Comparison of ENCODE assay signal across 8 cellular contexts in genomic region chr11:66855574-66856495, GRCh38. TPM values are rescaled to one million over a fixed set of nuclear protein-coding genes. Genes with fewer than 3 reads are reported as not detected.
A peak's percentile ranks its signal among the peaks of the same experiment; 100 is the strongest.
DNase-seq lines count a peak whose midpoint lies in the region; ATAC-seq, FAIRE-seq and TF ChIP-seq lines count a peak whose summit lies in the region.

No MANE protein-coding gene starts in this region.

- peak overlapping the region; percentile 89 for H3K4me3 Mint-ChIP-seq in activated naive CD8-positive, alpha-beta T cell treated with anti-CD3 and anti-CD28 coated beads, Interleukin-2, amount 50 U/mL, for 24 hours

- peak overlapping the region; percentile 96 for H2AFZ ChIP-seq in MM.1S (ENCODE audit: low read length)
- peak overlapping the region; percentile 65 for H2AFZ ChIP-seq in parathyroid adenoma

- H4K20me1 ChIP-seq in MM.1S (ENCODE audit: insufficient read depth, low read length): no peaks in the 10 kb centered on the region

- H3K4me1 ChIP-seq in MM.1S (ENCODE audit: low read length): peaks cover 8% of the 10 kb centered on the region
- H3K4me1 ChIP-seq in parathyroid adenoma: no peaks in the 10 kb centered on the region
- peaks cover 7 to 19% (median 11%) of the 10 kb centered on the region in 4 donors for H3K4me1 ChIP-seq in upper lobe of left lung

- H3K9me3 Mint-ChIP-seq in activated naive CD8-positive, alpha-beta T cell treated with anti-CD3 and anti-CD28 coated beads, Interleukin-2, amount 50 U/mL, for 24 hours: no peaks in the 10 kb centered on the region

- H3K36me3 Mint-ChIP-seq in activated naive CD8-positive, alpha-beta T cell treated with anti-CD3 and anti-CD28 coated beads, Interleukin-2, amount 50 U/mL, for 24 hours (ENCODE audit: low read depth): peaks cover 2% of the 10 kb centered on the region

- peak; percentile 82 for ATAC-seq in activated naive CD8-positive, alpha-beta T cell treated with anti-CD3 and anti-CD28 coated beads, Interleukin-2, amount 50 U/mL, for 24 hours
- peak; percentile 91 to 95 for ATAC-seq in upper lobe of left lung (ENCODE audit: low FRiP score in 2 of 2)

- no peaks in the 10 kb centered on the region for H3K27me3 ChIP-seq in MM.1S (replicated peaks; ENCODE audit: insufficient read depth, low read length)
- H3K27me3 ChIP-seq in parathyroid adenoma (ENCODE audit: control insufficient read depth, insufficient read depth, low read length): no peaks in the 10 kb centered on the region
- H3K27me3 ChIP-seq in upper lobe of left lung: no peaks in the 10 kb centered on the region

- peak; percentile 91 for DNase-seq in G401 (ENCODE audit: low spot score)
- peak; percentile 98 for DNase-seq in H54 (ENCODE audit: insufficient read length, low spot score)
- DNase-seq in MM.1S: peak; percentile 87
- peak; percentile 88 for DNase-seq in SIG-M5 treated with dmso at 0.1 percent for 504 hours (lab: John Stamatoyannopoulos, UW; ENCODE audit: unreplicated experiment)
- peak; percentile 89 for DNase-seq in activated naive CD8-positive, alpha-beta T cell treated with anti-CD3 and anti-CD28 coated beads, Interleukin-2, amount 50 U/mL, for 24 hours
- peak; percentile 96 for DNase-seq in cardiac septum (ENCODE audit: low spot score)
- DNase-seq in upper lobe of left lung: peak; percentile 95 to 99

- FAIRE-seq in H54 (lab: Jason Lieb, UNC): no peak

- H3K9me3 ChIP-seq in MM.1S (replicated peaks; ENCODE audit: insufficient read depth, low read length) (no peaks in the 10 kb centered on the region), parathyroid adenoma (ENCODE audit: control insufficient read depth, low read length) (no peaks in the 10 kb centered on the region), upper lobe of left lung (no peaks in the 10 kb centered on the region)

- H3K4me1 Mint-ChIP-seq in activated naive CD8-positive, alpha-beta T cell treated with anti-CD3 and anti-CD28 coated beads, Interleukin-2, amount 50 U/mL, for 24 hours: peaks cover 17% of the 10 kb centered on the region

- H3K4me3 ChIP-seq in MM.1S (ENCODE audit: low read length) (peak overlapping the region; percentile 83), parathyroid adenoma (ENCODE audit: low read depth, low read length) (peak overlapping the region; percentile 55), upper lobe of left lung (peak overlapping the region; percentile 81 to 94 (median 86))

- 7 to 9% methylated on average over 13 to 19 of the region's 51 CpGs for WGBS in upper lobe of left lung, 2 donors

- peak overlapping the region; percentile 92 for H3K27ac Mint-ChIP-seq in activated naive CD8-positive, alpha-beta T cell treated with anti-CD3 and anti-CD28 coated beads, Interleukin-2, amount 50 U/mL, for 24 hours

- no peaks in the 10 kb centered on the region for H3K9me2 ChIP-seq in MM.1S (replicated peaks; ENCODE audit: insufficient read depth, low read length)

- peak overlapping the region; percentile 70 for H3K9ac ChIP-seq in MM.1S (ENCODE audit: low read length)
- H3K9ac ChIP-seq in parathyroid adenoma: no peak overlapping the region

- in situ Hi-C loops in G401 (cut with HindIII; ENCODE audit: low sequenced_read_pairs): no loop called here

- H3K27ac ChIP-seq in MM.1S (ENCODE audit: low read length): peak overlapping the region; percentile 30; the same call in 1 of the 2 replicates
- peak overlapping the region; percentile 54 for H3K27ac ChIP-seq in parathyroid adenoma
- peak overlapping the region; percentile 88 to 91 (median 90) for H3K27ac ChIP-seq in upper lobe of left lung

- H3K79me2 ChIP-seq in MM.1S (ENCODE audit: low read length): no peaks in the 10 kb centered on the region
- H3K79me2 ChIP-seq in parathyroid adenoma: no peaks in the 10 kb centered on the region

- no peaks in the 10 kb centered on the region for H3K36me3 ChIP-seq in MM.1S (replicated peaks; ENCODE audit: insufficient read depth, low read length)
- no peaks in the 10 kb centered on the region for H3K36me3 ChIP-seq in parathyroid adenoma (ENCODE audit: control insufficient read depth, insufficient read depth, low read length)
- peaks cover 0 to 3% (median 0%) of the 10 kb centered on the region in 4 donors for H3K36me3 ChIP-seq in upper lobe of left lung

- TF ChIP-seq CTCF in MM.1S (IDR thresholded peaks at IDR 0.05; ENCODE audit: low read length): no peak
- TF ChIP-seq CTCF in parathyroid adenoma (IDR thresholded peaks at IDR 0.05): no peak
- peak in 1 of 6 experiments; percentile 16 for TF ChIP-seq CTCF in upper lobe of left lung (IDR thresholded peaks at IDR 0.05)

- H3F3A ChIP-seq in MM.1S (ENCODE audit: insufficient read depth, low read length): no peaks in the 10 kb centered on the region

- H3K27me3 Mint-ChIP-seq in activated naive CD8-positive, alpha-beta T cell treated with anti-CD3 and anti-CD28 coated beads, Interleukin-2, amount 50 U/mL, for 24 hours: no peaks in the 10 kb centered on the region

- H3K4me2 ChIP-seq in MM.1S (ENCODE audit: low read depth, low read length): peak overlapping the region; percentile 99
- peak overlapping the region; percentile 60 for H3K4me2 ChIP-seq in parathyroid adenoma (ENCODE audit: low read length)

- intact Hi-C loops in cardiac septum (cut with DNase I): loop anchor here (1.0 kb wide), 1 partner anchor 13 kb away; the partner anchor contains the start of gene RCE1

- TF ChIP-seq POLR2A in H54 (IDR thresholded peaks at IDR 0.05; ENCODE audit: low read depth, low read length) (peak; percentile 81), upper lobe of left lung (IDR thresholded peaks at IDR 0.05) (peak in 3 of 4 donors; percentile 35 to 86 (median 84))

- peak in 1 of 4 donors; percentile 45 for TF ChIP-seq EP300 in upper lobe of left lung (IDR thresholded peaks at IDR 0.05)

RNA-seq across cellular contexts. Expression of gene LRFN4, which starts 1.0 kb away (rescaled TPM):
- total RNA-seq in G401 (2014; rRNA removed; shearing (Covaris generic)): 48.4 and 67.5 TPM in 2 replicates
- total RNA-seq in cardiac septum: 24.5 TPM
- 10 to 100 TPM; 11.4 to 29.0 (median 21.8) TPM for total RNA-seq in upper lobe of left lung

RNA-seq across cellular contexts. Expression of gene RCE1, which starts 12.6 kb away (rescaled TPM):
- total RNA-seq in G401 (2014; rRNA removed; shearing (Covaris generic)): 32.7 and 40.2 TPM in 2 replicates
- total RNA-seq in cardiac septum (5.7 TPM), upper lobe of left lung (10 to 100 TPM in 5 of 6 donors, 1 to 10 TPM in 1; 7.2 to 28.6 (median 17.5) TPM)

Comparison
In these comparisons a context has a peak if more than half of its experiments do, and no peak if none do; other contexts are left out.
1. Peak in every context shown above with its lines: DNase-seq, ATAC-seq, H3K4me3 ChIP-seq and H3K27ac ChIP-seq.
2. H3K27ac ChIP-seq: peak in every context shown above with its lines; median percentile 90 in upper lobe of left lung; 54 in parathyroid adenoma; 30 in MM.1S.